In the genomic region with DNA sequence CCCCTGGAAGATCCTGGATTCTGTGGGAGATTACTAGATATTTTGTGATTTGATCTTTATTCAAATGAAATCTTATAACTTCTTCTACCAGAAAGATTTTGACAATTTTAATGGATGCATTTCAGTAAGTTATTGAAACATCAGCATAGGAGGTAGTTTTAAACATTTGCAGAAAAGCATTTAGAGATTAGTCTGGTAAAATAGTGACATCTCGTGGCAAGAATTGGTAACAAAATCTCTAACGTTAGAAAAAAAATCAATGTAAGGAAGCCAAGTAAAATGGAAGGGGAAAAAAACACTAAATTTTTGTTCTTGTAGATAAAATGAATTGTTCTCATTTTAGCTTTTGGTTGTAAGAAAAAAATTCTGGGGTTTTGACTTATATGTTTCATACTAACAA, we compare ENCODE assay signal across 8 cellular contexts.
A peak's percentile ranks its signal among the peaks of the same experiment; 100 is the strongest.
DNase-seq lines count a peak whose midpoint lies in the region; ATAC-seq, FAIRE-seq and TF ChIP-seq lines count a peak whose summit lies in the region.
"Had no signal": no experiment of that assay in that cellular context is flagged by ENCODE, and none has a peak within 500 bp of the region (broad histone marks: within the 10 kb centered on the region; RNA-seq: fewer than 3 reads in every experiment).

No MANE protein-coding gene starts in this region.

- no peaks in the 10 kb centered on the region for H3K27me3 ChIP-seq in bronchial epithelial cell (ENCODE audit: control insufficient read depth, insufficient read depth, low read length)
- H3K27me3 ChIP-seq: SJCRH30 had no signal

- H3K36me3 Mint-ChIP-seq in neural crest cell (ENCODE audit: low read depth) = no peaks in the 10 kb centered on the region
- no peaks in the 10 kb centered on the region for H3K36me3 Mint-ChIP-seq in WTC11

- H3K9me3 Mint-ChIP-seq in neural crest cell = no peaks in the 10 kb centered on the region
- H3K9me3 Mint-ChIP-seq in WTC11 = no peaks in the 10 kb centered on the region; the same call in 1 of the 2 replicates

- CTCF ChIA-PET in GM10248 (lab: Yijun Ruan, JAX) = interaction anchor here (0.9 to 1.6 kb wide), 3 partner anchors 10 to 444 kb away, joined by 3 to 5 read pairs (median 3); no protein-coding TSS in a partner anchor
- CTCF ChIA-PET in WTC11 (lab: Charles Lee) = no interaction called here

- DNase-seq in GM10248 (ENCODE audit: extremely low spot score) (peak; percentile 13), NCI-H128 (lab: John Stamatoyannopoulos, UW; ENCODE audit: unreplicated experiment) (peak; percentile 1), bronchial epithelial cell (ENCODE audit: low read depth) (peak; percentile 32), neural crest cell (ENCODE audit: low read depth, low spot score) (no peak), posterior vena cava (ENCODE audit: low spot score) (no peak), WTC11 (ENCODE audit: low spot score) (no peak)

- ATAC-seq in HG02840 (IDR thresholded peaks at IDR 0.05; ENCODE audit: low FRiP score, unreplicated experiment) = no peak
- no peak for ATAC-seq in WTC11

- H3K4me1 Mint-ChIP-seq in neural crest cell (peaks cover 16% of the 10 kb centered on the region), WTC11 (peaks cover 10% of the 10 kb centered on the region)

- H3K4me3 ChIP-seq in bronchial epithelial cell (ENCODE audit: low read depth, low read length) = no peak overlapping the region
- H3K4me3 ChIP-seq: SJCRH30 had no signal

- intact Hi-C loops in posterior vena cava (cut with DNase I) = no loop called here

- no peaks in the 10 kb centered on the region for H3K36me3 ChIP-seq in bronchial epithelial cell (ENCODE audit: control insufficient read depth, insufficient read depth, low read length)
- H3K36me3 ChIP-seq: SJCRH30 had no signal

- no peak for FAIRE-seq in bronchial epithelial cell (lab: Jason Lieb, UNC)

- no peak overlapping the region for H3K27ac Mint-ChIP-seq in neural crest cell (ENCODE audit: unreplicated experiment)
- no peak overlapping the region for H3K27ac Mint-ChIP-seq in WTC11

- POLR2A ChIA-PET in GM10248 (lab: Yijun Ruan, JAX) = no interaction called here
- POLR2A ChIA-PET in WTC11 (lab: Charles Lee) = no interaction called here

- H3K4me3 Mint-ChIP-seq in neural crest cell = no peak overlapping the region
- H3K4me3 Mint-ChIP-seq in WTC11 = no peak overlapping the region

- TF ChIP-seq CTCF in GM10248 (IDR thresholded peaks at IDR 0.05; ENCODE audit: control extremely low read depth, extremely low read depth, low read depth, missing control alignments) (peak; percentile 27), bronchial epithelial cell (IDR thresholded peaks at IDR 0.05; ENCODE audit: insufficient read depth, low read length, severe bottlenecking) (peak; percentile 4), neural crest cell (conservative IDR thresholded peaks at IDR 0.05) (peak; percentile 84), WTC11 (IDR thresholded peaks at IDR 0.05) (no peak)

- H3K27me3 Mint-ChIP-seq in neural crest cell (ENCODE audit: low read depth) = peaks cover 4% of the 10 kb centered on the region
- no peaks in the 10 kb centered on the region for H3K27me3 Mint-ChIP-seq in WTC11 (ENCODE audit: low read depth)

TF ChIP-seq in WTC11, 78 proteins besides CTCF, POLR2A, EP300 and RAD21:
- TF ChIP-seq, protein P1, sequence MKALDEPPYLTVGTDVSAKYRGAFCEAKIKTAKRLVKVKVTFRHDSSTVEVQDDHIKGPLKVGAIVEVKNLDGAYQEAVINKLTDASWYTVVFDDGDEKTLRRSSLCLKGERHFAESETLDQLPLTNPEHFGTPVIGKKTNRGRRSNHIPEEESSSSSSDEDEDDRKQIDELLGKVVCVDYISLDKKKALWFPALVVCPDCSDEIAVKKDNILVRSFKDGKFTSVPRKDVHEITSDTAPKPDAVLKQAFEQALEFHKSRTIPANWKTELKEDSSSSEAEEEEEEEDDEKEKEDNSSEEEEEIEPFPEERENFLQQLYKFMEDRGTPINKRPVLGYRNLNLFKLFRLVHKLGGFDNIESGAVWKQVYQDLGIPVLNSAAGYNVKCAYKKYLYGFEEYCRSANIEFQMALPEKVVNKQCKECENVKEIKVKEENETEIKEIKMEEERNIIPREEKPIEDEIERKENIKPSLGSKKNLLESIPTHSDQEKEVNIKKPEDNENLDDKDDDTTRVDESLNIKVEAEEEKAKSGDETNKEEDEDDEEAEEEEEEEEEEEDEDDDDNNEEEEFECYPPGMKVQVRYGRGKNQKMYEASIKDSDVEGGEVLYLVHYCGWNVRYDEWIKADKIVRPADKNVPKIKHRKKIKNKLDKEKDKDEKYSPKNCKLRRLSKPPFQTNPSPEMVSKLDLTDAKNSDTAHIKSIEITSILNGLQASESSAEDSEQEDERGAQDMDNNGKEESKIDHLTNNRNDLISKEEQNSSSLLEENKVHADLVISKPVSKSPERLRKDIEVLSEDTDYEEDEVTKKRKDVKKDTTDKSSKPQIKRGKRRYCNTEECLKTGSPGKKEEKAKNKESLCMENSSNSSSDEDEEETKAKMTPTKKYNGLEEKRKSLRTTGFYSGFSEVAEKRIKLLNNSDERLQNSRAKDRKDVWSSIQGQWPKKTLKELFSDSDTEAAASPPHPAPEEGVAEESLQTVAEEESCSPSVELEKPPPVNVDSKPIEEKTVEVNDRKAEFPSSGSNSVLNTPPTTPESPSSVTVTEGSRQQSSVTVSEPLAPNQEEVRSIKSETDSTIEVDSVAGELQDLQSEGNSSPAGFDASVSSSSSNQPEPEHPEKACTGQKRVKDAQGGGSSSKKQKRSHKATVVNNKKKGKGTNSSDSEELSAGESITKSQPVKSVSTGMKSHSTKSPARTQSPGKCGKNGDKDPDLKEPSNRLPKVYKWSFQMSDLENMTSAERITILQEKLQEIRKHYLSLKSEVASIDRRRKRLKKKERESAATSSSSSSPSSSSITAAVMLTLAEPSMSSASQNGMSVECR (CRISPR knock-in tag; IDR thresholded peaks at IDR 0.05; ENCODE audit: borderline replicate concordance) = no peak
- TF ChIP-seq NR3C1 (CRISPR knock-in tag; conservative IDR thresholded peaks at IDR 0.05; ENCODE audit: low read depth) (no peak), GTF2I (CRISPR knock-in tag; conservative IDR thresholded peaks at IDR 0.05) (no peak), ELF4 (CRISPR knock-in tag; IDR thresholded peaks at IDR 0.05; ENCODE audit: low read depth) (no peak), PRRX2 (CRISPR knock-in tag; IDR thresholded peaks at IDR 0.05) (no peak), ETV6 (CRISPR knock-in tag; IDR thresholded peaks at IDR 0.05) (no peak), NR1H2 (CRISPR knock-in tag; IDR thresholded peaks at IDR 0.05) (no peak), KAT7 (CRISPR knock-in tag; IDR thresholded peaks at IDR 0.05; ENCODE audit: borderline replicate concordance) (no peak), CBFB (CRISPR knock-in tag; IDR thresholded peaks at IDR 0.05; ENCODE audit: low read depth) (no peak), RORB (CRISPR knock-in tag; IDR thresholded peaks at IDR 0.05) (no peak), SP1 (CRISPR knock-in tag; conservative IDR thresholded peaks at IDR 0.05) (no peak)
- TF ChIP-seq, protein P2, sequence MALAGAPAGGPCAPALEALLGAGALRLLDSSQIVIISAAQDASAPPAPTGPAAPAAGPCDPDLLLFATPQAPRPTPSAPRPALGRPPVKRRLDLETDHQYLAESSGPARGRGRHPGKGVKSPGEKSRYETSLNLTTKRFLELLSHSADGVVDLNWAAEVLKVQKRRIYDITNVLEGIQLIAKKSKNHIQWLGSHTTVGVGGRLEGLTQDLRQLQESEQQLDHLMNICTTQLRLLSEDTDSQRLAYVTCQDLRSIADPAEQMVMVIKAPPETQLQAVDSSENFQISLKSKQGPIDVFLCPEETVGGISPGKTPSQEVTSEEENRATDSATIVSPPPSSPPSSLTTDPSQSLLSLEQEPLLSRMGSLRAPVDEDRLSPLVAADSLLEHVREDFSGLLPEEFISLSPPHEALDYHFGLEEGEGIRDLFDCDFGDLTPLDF (CRISPR knock-in tag; IDR thresholded peaks at IDR 0.05) = no peak
- TF ChIP-seq, protein P3, sequence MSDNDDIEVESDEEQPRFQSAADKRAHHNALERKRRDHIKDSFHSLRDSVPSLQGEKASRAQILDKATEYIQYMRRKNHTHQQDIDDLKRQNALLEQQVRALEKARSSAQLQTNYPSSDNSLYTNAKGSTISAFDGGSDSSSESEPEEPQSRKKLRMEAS (CRISPR knock-in tag; IDR thresholded peaks at IDR 0.05) = no peak

Comparison
In these comparisons a context has a peak if more than half of its experiments do, and no peak if none do; other contexts are left out.
1. DNase-seq: peak in GM10248 (single experiment), NCI-H128 (single experiment) and bronchial epithelial cell (single experiment); none in neural crest cell (single experiment), posterior vena cava (single experiment) and WTC11 (single experiment).